In the genomic region with DNA sequence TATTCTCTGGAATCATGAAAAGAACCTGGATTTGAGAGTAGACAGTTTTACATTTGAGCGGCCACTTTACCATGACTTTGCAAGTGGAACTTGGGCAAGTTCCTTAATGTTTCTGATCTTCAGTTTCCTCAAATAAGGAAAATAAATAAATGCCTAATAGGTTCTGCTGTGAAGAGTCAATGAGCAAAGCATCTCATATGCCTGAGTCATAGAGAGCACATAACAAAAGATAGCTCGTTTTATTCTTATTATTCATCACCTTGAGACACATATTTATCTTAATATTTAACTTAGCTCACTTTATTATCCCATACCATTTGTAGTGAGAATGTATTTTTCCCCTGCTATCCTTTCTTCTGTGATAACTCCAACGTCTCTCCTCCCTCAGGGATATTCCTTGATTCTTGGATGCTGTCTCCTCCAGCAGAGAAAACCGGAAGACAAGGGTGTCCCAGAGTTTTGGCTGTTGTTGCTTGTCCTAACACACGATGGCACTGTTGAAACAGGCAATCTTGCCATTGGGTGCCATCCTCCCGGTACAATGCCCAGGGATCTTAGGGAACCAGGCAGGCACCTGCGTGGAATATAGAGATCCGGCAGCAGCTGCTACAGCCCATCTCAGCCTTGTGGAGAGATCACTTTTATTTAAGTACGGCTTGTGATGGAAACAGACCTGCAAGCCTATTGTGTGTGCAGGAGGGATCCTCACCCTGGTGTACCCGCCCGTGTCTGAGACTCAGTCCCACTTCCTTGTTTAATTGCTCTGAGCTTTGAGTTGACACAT, we compare ENCODE assay signal across 8 cellular contexts. TPM values are rescaled to one million over a fixed set of nuclear protein-coding genes. Genes with fewer than 3 reads are reported as not detected.
A peak's percentile ranks its signal among the peaks of the same experiment; 100 is the strongest.
DNase-seq lines count a peak whose midpoint lies in the region; TF ChIP-seq lines count a peak whose summit lies in the region.

No MANE protein-coding gene starts in this region.

- no peaks in the 10 kb centered on the region for H3K9me3 Mint-ChIP-seq in activated naive CD8-positive, alpha-beta T cell treated with anti-CD3 and anti-CD28 coated beads for 36 hours
- H3K9me3 Mint-ChIP-seq in progenitor cell of endocrine pancreas (ENCODE audit: low read depth), result peaks cover 3% of the 10 kb centered on the region
- no peaks in the 10 kb centered on the region for H3K9me3 Mint-ChIP-seq in T-helper 2 cell treated with Interferon-gamma antibody and Interleukin-4, amounts not matched to agents 5 μg/mL and 100 μg/mL, for 36 hours

- no peak overlapping the region for H3K27ac Mint-ChIP-seq in activated naive CD8-positive, alpha-beta T cell treated with anti-CD3 and anti-CD28 coated beads for 36 hours
- H3K27ac Mint-ChIP-seq in progenitor cell of endocrine pancreas, result no peak overlapping the region
- H3K27ac Mint-ChIP-seq in T-helper 2 cell treated with Interferon-gamma antibody and Interleukin-4, amounts not matched to agents 5 μg/mL and 100 μg/mL, for 36 hours, result no peak overlapping the region

- H3K36me3 ChIP-seq in Karpas-422 (ENCODE audit: insufficient read depth, low read length), result no peaks in the 10 kb centered on the region
- H3K36me3 ChIP-seq in OCI-LY7 (ENCODE audit: insufficient read depth, low read length), result no peaks in the 10 kb centered on the region

- CTCF ChIA-PET in OCI-LY7 (lab: Charles Lee; ENCODE audit: unreplicated experiment), result interaction anchor here (1.0 to 1.5 kb wide), 2 partner anchors 216 to 217 kb away, joined by 4 to 5 read pairs; no protein-coding TSS in a partner anchor

- H3K9ac ChIP-seq in Karpas-422 (ENCODE audit: low read length), result no peak overlapping the region

- H3K36me3 Mint-ChIP-seq in activated naive CD8-positive, alpha-beta T cell treated with anti-CD3 and anti-CD28 coated beads for 36 hours, result no peaks in the 10 kb centered on the region
- no peaks in the 10 kb centered on the region for H3K36me3 Mint-ChIP-seq in progenitor cell of endocrine pancreas (ENCODE audit: insufficient read depth)
- no peaks in the 10 kb centered on the region for H3K36me3 Mint-ChIP-seq in T-helper 2 cell treated with Interferon-gamma antibody and Interleukin-4, amounts not matched to agents 5 μg/mL and 100 μg/mL, for 36 hours (ENCODE audit: low read depth)

- H3K4me1 Mint-ChIP-seq in activated naive CD8-positive, alpha-beta T cell treated with anti-CD3 and anti-CD28 coated beads for 36 hours, result no peaks in the 10 kb centered on the region
- H3K4me1 Mint-ChIP-seq in progenitor cell of endocrine pancreas (ENCODE audit: low read depth), result peaks cover 4% of the 10 kb centered on the region
- H3K4me1 Mint-ChIP-seq in T-helper 2 cell treated with Interferon-gamma antibody and Interleukin-4, amounts not matched to agents 5 μg/mL and 100 μg/mL, for 36 hours (ENCODE audit: low read depth), result no peaks in the 10 kb centered on the region

- peaks cover 51% of the 10 kb centered on the region for H3K27me3 Mint-ChIP-seq in activated naive CD8-positive, alpha-beta T cell treated with anti-CD3 and anti-CD28 coated beads for 36 hours
- peaks cover 50% of the 10 kb centered on the region for H3K27me3 Mint-ChIP-seq in progenitor cell of endocrine pancreas
- peaks cover 57% of the 10 kb centered on the region for H3K27me3 Mint-ChIP-seq in T-helper 2 cell treated with Interferon-gamma antibody and Interleukin-4, amounts not matched to agents 5 μg/mL and 100 μg/mL, for 36 hours (ENCODE audit: low read depth)

- H3K4me3 ChIP-seq in Karpas-422 (ENCODE audit: low read length) (no peak overlapping the region), OCI-LY7 (ENCODE audit: low read depth, low read length, poor library complexity, severe bottlenecking) (no peak overlapping the region)

- peak; percentile 92 for TF ChIP-seq CTCF in OCI-LY7 (conservative IDR thresholded peaks at IDR 0.05; ENCODE audit: low read length)
- TF ChIP-seq CTCF in progenitor cell of endocrine pancreas (IDR thresholded peaks at IDR 0.05; ENCODE audit: unreplicated experiment), result peak; percentile 76

- POLR2A ChIA-PET in OCI-LY7 (lab: Charles Lee), result interaction anchor here (0.6 to 1.3 kb wide), 4 partner anchors 16 to 216 kb away, joined by 3 to 5 read pairs (median 4); no protein-coding TSS in a partner anchor

- H3K27me3 ChIP-seq in Karpas-422 (ENCODE audit: low read length), result no peaks in the 10 kb centered on the region

- H2AFZ ChIP-seq in Karpas-422 (ENCODE audit: low read length), result no peak overlapping the region
- peak overlapping the region; percentile 49; the same call in 1 of the 2 replicates for H2AFZ ChIP-seq in OCI-LY7 (ENCODE audit: low read length)

- intact Hi-C loops in OCI-LY7 (cut with micrococcal nuclease; ENCODE audit: unreplicated experiment), result loop anchor here (1.0 to 5.0 kb wide), 2 partner anchors 167 to 216 kb away; no protein-coding TSS in a partner anchor

- H3K4me2 ChIP-seq in Karpas-422 (ENCODE audit: low read depth, low read length, poor library complexity, severe bottlenecking) (no peak overlapping the region), OCI-LY7 (ENCODE audit: low read length) (0 out of 2 replicates have a peak overlapping the region, but pooled peaks have one; percentile 33)

- H3K9me3 ChIP-seq in Karpas-422 (ENCODE audit: low read length) (no peaks in the 10 kb centered on the region), OCI-LY7 (ENCODE audit: low read length) (no peaks in the 10 kb centered on the region)

- H3K9me2 ChIP-seq in Karpas-422 (replicated peaks; ENCODE audit: insufficient read depth, low read length) (no peaks in the 10 kb centered on the region), OCI-LY7 (ENCODE audit: insufficient read depth, low read length) (no peaks in the 10 kb centered on the region)

- BruUV-seq in OCI-LY7 (replicated peaks; lab: Mats Ljungman, UMichigan), result no TSS peak

- H4K20me1 ChIP-seq in Karpas-422 (ENCODE audit: insufficient read depth, low read depth, low read length) (no peaks in the 10 kb centered on the region), OCI-LY7 (ENCODE audit: insufficient read depth, low read length) (no peaks in the 10 kb centered on the region)

- H3K4me3 Mint-ChIP-seq in activated naive CD8-positive, alpha-beta T cell treated with anti-CD3 and anti-CD28 coated beads for 36 hours, result no peak overlapping the region
- no peak overlapping the region for H3K4me3 Mint-ChIP-seq in progenitor cell of endocrine pancreas (ENCODE audit: low read depth)
- no peak overlapping the region for H3K4me3 Mint-ChIP-seq in T-helper 2 cell treated with Interferon-gamma antibody and Interleukin-4, amounts not matched to agents 5 μg/mL and 100 μg/mL, for 36 hours

- H3K79me2 ChIP-seq in Karpas-422 (ENCODE audit: low read length), result no peaks in the 10 kb centered on the region
- no peaks in the 10 kb centered on the region for H3K79me2 ChIP-seq in OCI-LY7 (ENCODE audit: insufficient read depth, low read depth, low read length)

- no peaks in the 10 kb centered on the region for H3K4me1 ChIP-seq in Karpas-422 (ENCODE audit: low read length)
- no peaks in the 10 kb centered on the region for H3K4me1 ChIP-seq in OCI-LY7 (ENCODE audit: insufficient read depth, low read length, poor library complexity, severe bottlenecking)

- DNase-seq in activated CD8-positive, alpha-beta memory T cell treated with anti-CD3 and anti-CD28 coated beads for 24 hours, result peak; percentile 68
- no peak for DNase-seq in activated CD8-positive, alpha-beta memory T cell treated with anti-CD3 and anti-CD28 coated beads, Interleukin-2, amount 50 U/mL, for 4 hours
- DNase-seq in Karpas-422 (peak; percentile 82), OCI-LY7 (ENCODE audit: low spot score) (peak; percentile 59), glomerular visceral epithelial cell (ENCODE audit: extremely low spot score) (peak; percentile 71), progenitor cell of endocrine pancreas (ENCODE audit: low spot score, unreplicated experiment) (peak; percentile 43)
- peak; percentile 20 for DNase-seq in activated naive CD8-positive, alpha-beta T cell treated with anti-CD3 and anti-CD28 coated beads for 36 hours
- no peak for DNase-seq in T-helper 2 cell treated with Interferon-gamma antibody and Interleukin-4, amounts not matched to agents 5 μg/mL and 100 μg/mL, for 36 hours (ENCODE audit: low spot score)

- no peak overlapping the region for H3K27ac ChIP-seq in Karpas-422 (ENCODE audit: low read length)
- H3K27ac ChIP-seq in OCI-LY7 (ENCODE audit: low read depth, low read length, poor library complexity, severe bottlenecking), result no peak overlapping the region

RNA-seq across cellular contexts. Expression of a gene that starts 33.3 kb away (rescaled TPM):
- total RNA-seq in Karpas-422 (2014; rRNA removed; shearing (Covaris generic); ENCODE audit: low replicate concordance), result 5.7 and 7.5 TPM in 2 replicates
- total RNA-seq in OCI-LY7 (2014; rRNA removed; shearing (Covaris generic)), result 3.9 and 4.7 TPM in 2 replicates
- total RNA-seq in OCI-LY7 (2022) (13.0 and 13.2 TPM in 2 replicates), progenitor cell of endocrine pancreas (28.0 and 33.3 TPM in 2 replicates)
- 10 to 100 TPM; 17.2 to 23.3 TPM for total RNA-seq in activated naive CD8-positive, alpha-beta T cell treated with anti-CD3 and anti-CD28 coated beads for 36 hours

RNA-seq across cellular contexts. Expression of a gene that starts 44.3 kb away (rescaled TPM):
- 0.11 and 0.26 TPM in 2 replicates for total RNA-seq in Karpas-422 (2014; rRNA removed; shearing (Covaris generic); ENCODE audit: low replicate concordance)
- total RNA-seq in OCI-LY7 (2014; rRNA removed; shearing (Covaris generic)), result not detected in 2 replicates
- total RNA-seq in OCI-LY7 (2022) (0.13 and 0.15 TPM in 2 replicates), progenitor cell of endocrine pancreas (19.9 and 24.9 TPM in 2 replicates)
- under 1 TPM; 0.06 to 0.08 TPM for total RNA-seq in activated naive CD8-positive, alpha-beta T cell treated with anti-CD3 and anti-CD28 coated beads for 36 hours

Comparison
In these comparisons a context has a peak if more than half of its experiments do, and no peak if none do; other contexts are left out.
1. DNase-seq: peak in activated CD8-positive, alpha-beta memory T cell treated with anti-CD3 and anti-CD28 coated beads for 24 hours (single experiment), Karpas-422 (single experiment), OCI-LY7 (single experiment), activated naive CD8-positive, alpha-beta T cell treated with anti-CD3 and anti-CD28 coated beads for 36 hours (single experiment), glomerular visceral epithelial cell (single experiment) and progenitor cell of endocrine pancreas (single experiment); none in activated CD8-positive, alpha-beta memory T cell treated with anti-CD3 and anti-CD28 coated beads, Interleukin-2, amount 50 U/mL, for 4 hours (single experiment) and T-helper 2 cell treated with Interferon-gamma antibody and Interleukin-4, amounts not matched to agents 5 μg/mL and 100 μg/mL, for 36 hours (single experiment).
2. RNA of a gene that starts 44.3 kb away (total RNA-seq): 19.9 to 24.9 TPM in progenitor cell of endocrine pancreas; 0.11 to 0.26 TPM in Karpas-422, 0.13 to 0.15 TPM in OCI-LY7 and 0.06 to 0.08 TPM in activated naive CD8-positive, alpha-beta T cell treated with anti-CD3 and anti-CD28 coated beads for 36 hours; every median in the first group is over 10 times any median in the second.